ENCODE assay signal across 17 cellular contexts in the genomic region with DNA sequence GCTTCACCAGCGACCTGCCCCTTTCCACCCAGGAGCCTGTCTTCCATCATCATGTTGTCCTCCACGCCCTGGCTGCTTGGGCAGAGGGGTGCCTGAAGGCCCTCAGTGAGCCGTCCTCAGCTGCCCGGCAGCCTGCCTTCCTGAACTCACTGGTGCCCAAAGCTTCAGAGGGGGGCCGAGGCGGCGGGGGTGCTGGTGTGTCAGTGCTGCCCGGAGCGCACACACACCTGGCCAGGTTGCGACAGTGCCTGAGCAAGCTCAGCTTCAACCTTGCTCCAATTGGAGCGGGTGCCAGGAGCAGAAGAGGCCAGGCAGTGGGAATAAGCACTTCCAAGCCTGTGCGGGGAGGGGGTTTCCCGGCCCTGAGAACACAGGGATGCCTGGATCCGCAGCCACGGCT.
DNase-seq lines count a peak whose midpoint lies in the region; ATAC-seq lines count a peak whose summit lies in the region.
"Had no signal": no experiment of that assay in that cellular context is flagged by ENCODE, and none has a peak within 500 bp of the region (broad histone marks: within the 10 kb centered on the region; RNA-seq: fewer than 3 reads in every experiment).

No MANE protein-coding gene starts in this region.

- no peak overlapping the region for H3K14ac ChIP-seq in neuronal stem cell (ENCODE audit: low read length)

- intact Hi-C loops in sciatic nerve (cut with DNase I) = no loop called here

- H2BK12ac ChIP-seq in neuronal stem cell (ENCODE audit: low read length) = no peak overlapping the region

- WGBS in neuronal stem cell (ENCODE audit: extremely low coverage in 2 of 2, insufficient read length in 2 of 2, insufficient replicate concordance in 1 of 2), 2 donors = no CpG with 5 or more reads among the region's 15 CpGs

- H2BK5ac ChIP-seq in neuronal stem cell (ENCODE audit: low read length) = no peak overlapping the region

- H3K23ac ChIP-seq in neuronal stem cell (ENCODE audit: low read depth, low read length, poor library complexity) = peak overlapping the region; percentile 27

- no peak overlapping the region for H2BK120ac ChIP-seq in neuronal stem cell (ENCODE audit: low read depth, low read length)

- no peak for DNase-seq in stimulated activated naive CD8-positive, alpha-beta T cell treated with anti-CD3 and anti-CD28 coated beads, Interleukin-15, amount 100 ng/mL, for 72 hours
- DNase-seq in stimulated activated naive CD8-positive, alpha-beta T cell treated with anti-CD3 and anti-CD28 coated beads, Interleukin-15, Interleukin-2, amounts not matched to agents 100 U/mL and 50 U/mL, for 24 hours = no peak
- DNase-seq in neuronal stem cell (ENCODE audit: low spot score) (no peak), sciatic nerve (ENCODE audit: low spot score) (no peak), activated gamma-delta T cell (lab: John Stamatoyannopoulos, UW) (no peak)
- no peak for DNase-seq in activated naive CD8-positive, alpha-beta T cell treated with anti-CD3 and anti-CD28 coated beads, Interleukin-2, amount 50 U/mL, for 24 hours
- DNase-seq: CD8-positive, alpha-beta T cell; DMS 273 treated with DMSO at 0.1 percent for 48 hours; DMS53; DND-41; EL; HCEC 1CT had no signal

- no peaks in the 10 kb centered on the region for H3K36me3 Mint-ChIP-seq in activated naive CD8-positive, alpha-beta T cell treated with anti-CD3 and anti-CD28 coated beads, Interleukin-2, amount 50 U/mL, for 24 hours (ENCODE audit: low read depth)
- H3K36me3 Mint-ChIP-seq: CD8-positive, alpha-beta T cell had no signal

- H3K4me1 ChIP-seq in neuronal stem cell (ENCODE audit: control insufficient read depth in 2 of 2, insufficient read depth in 1 of 2, low read depth in 1 of 2, low read length in 2 of 2) = peaks cover 3 to 25% of the 10 kb centered on the region in 2 donors

- peak overlapping the region; percentile 15 for H3K9ac ChIP-seq in neuronal stem cell (ENCODE audit: low read depth, low read length, poor library complexity)
- H3K9ac ChIP-seq: BLaER1 treated with 17β-estradiol and CSF1 and Interleukin-3, amounts not matched to agents 10 nM and 100 nM had no signal

- H3K4me3 ChIP-seq in neuronal stem cell (ENCODE audit: low read length in 2 of 2) = no peak overlapping the region
- H3K4me3 ChIP-seq: BLaER1 treated with 17β-estradiol and CSF1 and Interleukin-3, amounts not matched to agents 10 nM and 100 nM; GM12878 had no signal

- peak overlapping the region; percentile 78 for H2AK5ac ChIP-seq in neuronal stem cell (ENCODE audit: low read depth, low read length)

- H3K27me3 ChIP-seq in neuronal stem cell (ENCODE audit: control insufficient read depth in 3 of 3, insufficient read depth in 3 of 3, low read depth in 1 of 3, low read length in 3 of 3) = no peaks in the 10 kb centered on the region
- H3K27me3 ChIP-seq: BLaER1 treated with 17β-estradiol and CSF1 and Interleukin-3, amounts not matched to agents 10 nM and 100 nM had no signal

- H3K18ac ChIP-seq in neuronal stem cell (ENCODE audit: low read length) = peak overlapping the region; percentile 80

- no peaks in the 10 kb centered on the region for H3K9me3 Mint-ChIP-seq in stimulated activated naive CD8-positive, alpha-beta T cell treated with anti-CD3 and anti-CD28 coated beads, Interleukin-15, amount 100 ng/mL, for 72 hours
- no peaks in the 10 kb centered on the region for H3K9me3 Mint-ChIP-seq in activated naive CD8-positive, alpha-beta T cell treated with anti-CD3 and anti-CD28 coated beads, Interleukin-2, amount 50 U/mL, for 24 hours
- H3K9me3 Mint-ChIP-seq: CD8-positive, alpha-beta T cell had no signal

- no peak overlapping the region for H2AFZ ChIP-seq in neuronal stem cell (ENCODE audit: low read length)

- H4K91ac ChIP-seq in neuronal stem cell (ENCODE audit: low read depth, low read length, poor library complexity) = no peak overlapping the region

- peak overlapping the region; percentile 87 for H4K8ac ChIP-seq in neuronal stem cell (ENCODE audit: low read depth, low read length)

- no peak overlapping the region for H3K4ac ChIP-seq in neuronal stem cell (ENCODE audit: low read length)

- H2BK15ac ChIP-seq in neuronal stem cell (ENCODE audit: low read length) = peak overlapping the region; percentile 30

- no peaks in the 10 kb centered on the region for H3K27me3 Mint-ChIP-seq in stimulated activated naive CD8-positive, alpha-beta T cell treated with anti-CD3 and anti-CD28 coated beads, Interleukin-15, amount 100 ng/mL, for 72 hours
- no peaks in the 10 kb centered on the region for H3K27me3 Mint-ChIP-seq in activated naive CD8-positive, alpha-beta T cell treated with anti-CD3 and anti-CD28 coated beads, Interleukin-2, amount 50 U/mL, for 24 hours

- no peak overlapping the region for H3K27ac ChIP-seq in neuronal stem cell (replicated peaks; ENCODE audit: low read length)
- H3K27ac ChIP-seq: BLaER1 treated with 17β-estradiol and CSF1 and Interleukin-3, amounts not matched to agents 10 nM and 100 nM; HL-60 had no signal

- H3K27ac Mint-ChIP-seq in stimulated activated naive CD8-positive, alpha-beta T cell treated with anti-CD3 and anti-CD28 coated beads, Interleukin-15, amount 100 ng/mL, for 72 hours = no peak overlapping the region
- no peak overlapping the region for H3K27ac Mint-ChIP-seq in activated naive CD8-positive, alpha-beta T cell treated with anti-CD3 and anti-CD28 coated beads, Interleukin-2, amount 50 U/mL, for 24 hours
- H3K27ac Mint-ChIP-seq: B cell; CD8-positive, alpha-beta T cell had no signal

- no peaks in the 10 kb centered on the region for H3K79me1 ChIP-seq in neuronal stem cell (ENCODE audit: low read depth, low read length)

- no peaks in the 10 kb centered on the region for H3K36me3 ChIP-seq in neuronal stem cell (replicated peaks in 1 of 2; ENCODE audit: control insufficient read depth in 2 of 2, insufficient read depth in 2 of 2, low read length in 2 of 2)
- H3K36me3 ChIP-seq: BLaER1 treated with 17β-estradiol and CSF1 and Interleukin-3, amounts not matched to agents 10 nM and 100 nM had no signal

- H3K4me1 Mint-ChIP-seq in stimulated activated naive CD8-positive, alpha-beta T cell treated with anti-CD3 and anti-CD28 coated beads, Interleukin-15, amount 100 ng/mL, for 72 hours = no peaks in the 10 kb centered on the region
- H3K4me1 Mint-ChIP-seq in activated naive CD8-positive, alpha-beta T cell treated with anti-CD3 and anti-CD28 coated beads, Interleukin-2, amount 50 U/mL, for 24 hours = no peaks in the 10 kb centered on the region

- H3K4me2 ChIP-seq in neuronal stem cell (ENCODE audit: insufficient read depth, low read length, poor library complexity, severe bottlenecking) = no peak overlapping the region
- H3K4me2 ChIP-seq: BLaER1 treated with 17β-estradiol and CSF1 and Interleukin-3, amounts not matched to agents 10 nM and 100 nM had no signal

- H3K4me3 Mint-ChIP-seq in stimulated activated naive CD8-positive, alpha-beta T cell treated with anti-CD3 and anti-CD28 coated beads, Interleukin-15, amount 100 ng/mL, for 72 hours = no peak overlapping the region
- H3K4me3 Mint-ChIP-seq in activated naive CD8-positive, alpha-beta T cell treated with anti-CD3 and anti-CD28 coated beads, Interleukin-2, amount 50 U/mL, for 24 hours = no peak overlapping the region
- H3K4me3 Mint-ChIP-seq: B cell; CD8-positive, alpha-beta T cell had no signal

- ATAC-seq in stimulated activated naive CD8-positive, alpha-beta T cell treated with anti-CD3 and anti-CD28 coated beads, Interleukin-15, amount 100 ng/mL, for 72 hours = peak; percentile 23
- ATAC-seq in stimulated activated naive CD8-positive, alpha-beta T cell treated with anti-CD3 and anti-CD28 coated beads, Interleukin-15, Interleukin-2, amounts not matched to agents 100 U/mL and 50 U/mL, for 24 hours = no peak
- peak; percentile 24 for ATAC-seq in sciatic nerve
- no peak for ATAC-seq in activated naive CD8-positive, alpha-beta T cell treated with anti-CD3 and anti-CD28 coated beads, Interleukin-2, amount 50 U/mL, for 24 hours
- no peak for ATAC-seq in HG02759 (IDR thresholded peaks at IDR 0.05; ENCODE audit: unreplicated experiment)
- ATAC-seq: CD8-positive, alpha-beta T cell; GM12878 had no signal

- H3K9me3 ChIP-seq in neuronal stem cell (replicated peaks in 1 of 2; ENCODE audit: control insufficient read depth in 2 of 2, insufficient read depth in 1 of 2, low read depth in 1 of 2, low read length in 2 of 2) = peaks cover 0 to 13% of the 10 kb centered on the region in 2 donors
- H3K9me3 ChIP-seq: BLaER1 treated with 17β-estradiol and CSF1 and Interleukin-3, amounts not matched to agents 10 nM and 100 nM had no signal

Comparison
In these comparisons a context has a peak if more than half of its experiments do, and no peak if none do; other contexts are left out.
1. ATAC-seq: peak in stimulated activated naive CD8-positive, alpha-beta T cell treated with anti-CD3 and anti-CD28 coated beads, Interleukin-15, amount 100 ng/mL, for 72 hours (single experiment) and sciatic nerve (single experiment); none in stimulated activated naive CD8-positive, alpha-beta T cell treated with anti-CD3 and anti-CD28 coated beads, Interleukin-15, Interleukin-2, amounts not matched to agents 100 U/mL and 50 U/mL, for 24 hours (single experiment), activated naive CD8-positive, alpha-beta T cell treated with anti-CD3 and anti-CD28 coated beads, Interleukin-2, amount 50 U/mL, for 24 hours (single experiment) and HG02759 (single experiment).